ENCODE assay signal across 16 cellular contexts in genomic region chr2:204507636-204508035, GRCh38.
"Had no signal": no experiment of that assay in that cellular context is flagged by ENCODE, and none has a peak within 500 bp of the region (broad histone marks: within the 10 kb centered on the region; RNA-seq: fewer than 3 reads in every experiment).

No MANE protein-coding gene starts in this region.

- H3K27ac ChIP-seq: colonic mucosa, heart right ventricle, right atrium auricular region, sigmoid colon, stomach had no signal

- H3K36me3 Mint-ChIP-seq: natural killer cell treated with Interleukin-12 subunit alpha and Interleukin-12 subunit beta and Interleukin-15 and Interleukin-18, amount 100 ng/mL, for 72 hours had no signal

- H3K27me3 ChIP-seq: colonic mucosa, heart right ventricle, right atrium auricular region, sigmoid colon, stomach had no signal

- H3K9me3 ChIP-seq: colonic mucosa, heart right ventricle, mucosa of descending colon, right atrium auricular region, sigmoid colon, stomach had no signal

- H3K27ac Mint-ChIP-seq: natural killer cell treated with Interleukin-12 subunit alpha and Interleukin-12 subunit beta and Interleukin-15 and Interleukin-18, amount 100 ng/mL, for 72 hours had no signal

- H3K36me3 ChIP-seq: colonic mucosa, heart right ventricle, right atrium auricular region, sigmoid colon, stomach had no signal

- H3K4me3 ChIP-seq: colonic mucosa, heart right ventricle, mucosa of descending colon, right atrium auricular region, sigmoid colon, stomach had no signal

- ATAC-seq: heart right ventricle, mucosa of descending colon had no signal

- H3K27me3 Mint-ChIP-seq: natural killer cell treated with Interleukin-12 subunit alpha and Interleukin-12 subunit beta and Interleukin-15 and Interleukin-18, amount 100 ng/mL, for 72 hours had no signal

- DNase-seq: colonic mucosa; dermis blood vessel endothelial cell; heart right ventricle; hypothalamus; kidney glomerular epithelial cell; mammary epithelial cell; mucosa of descending colon; sigmoid colon; small intestine; stimulated activated CD4-positive, alpha-beta T cell treated with anti-CD3 and anti-CD28 coated beads, Interleukin-12 subunit alpha, Interleukin-12 subunit beta, amount 100 ng/mL, for 4 hours; stimulated activated naive CD4-positive, alpha-beta T cell; stomach; substantia nigra; trophoblast cell had no signal

- H3K9me3 Mint-ChIP-seq: natural killer cell treated with Interleukin-12 subunit alpha and Interleukin-12 subunit beta and Interleukin-15 and Interleukin-18, amount 100 ng/mL, for 72 hours had no signal

- H3K4me3 Mint-ChIP-seq: natural killer cell treated with Interleukin-12 subunit alpha and Interleukin-12 subunit beta and Interleukin-15 and Interleukin-18, amount 100 ng/mL, for 72 hours had no signal

- H3K4me1 ChIP-seq: colonic mucosa, heart right ventricle, right atrium auricular region, stomach had no signal
